ENCODE assay signal across 21 cellular contexts in the genomic region with DNA sequence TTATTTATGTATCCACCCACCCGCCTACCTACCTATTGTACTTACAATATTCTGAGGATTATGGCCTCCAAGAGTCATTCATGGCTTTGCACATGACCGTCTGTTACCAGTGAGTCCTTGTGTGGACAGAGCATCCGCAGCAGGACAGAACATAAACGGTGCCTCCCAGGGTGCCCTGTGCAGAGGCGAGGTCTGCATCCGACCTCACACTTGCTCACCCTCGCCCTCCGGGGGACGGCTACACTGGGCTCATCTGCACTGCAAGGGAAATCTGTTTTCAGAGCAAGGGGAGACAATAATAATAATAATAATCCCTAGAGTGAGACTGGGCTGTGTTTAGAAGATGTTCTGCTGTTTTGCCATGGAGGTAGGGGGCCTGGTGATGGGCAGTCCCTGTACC. TPM values are rescaled to one million over a fixed set of nuclear protein-coding genes. Genes with fewer than 3 reads are reported as not detected.
DNase-seq lines count a peak whose midpoint lies in the region; ATAC-seq, FAIRE-seq and TF ChIP-seq lines count a peak whose summit lies in the region.
"Had no signal": no experiment of that assay in that cellular context is flagged by ENCODE, and none has a peak within 500 bp of the region (broad histone marks: within the 10 kb centered on the region; RNA-seq: fewer than 3 reads in every experiment).

No MANE protein-coding gene starts in this region.

- no peaks in the 10 kb centered on the region for H3K9me3 Mint-ChIP-seq in activated T-helper 1 cell treated with anti-CD3 and anti-CD28 coated beads, Interleukin-12 subunit alpha, Interleukin-12 subunit beta, Interleukin-2, Interleukin-4 antibody, amounts not matched to agents 30 ng/mL and 10 ng/mL and 1 ng/mL, durations not matched to agents 14 hours and 24 hours and 36 hours
- H3K9me3 Mint-ChIP-seq: nephron had no signal

- TF ChIP-seq POLR2A in A549 (IDR thresholded peaks at IDR 0.05; ENCODE audit: low read length) = no peak

- H3K9me3 ChIP-seq in A549 (no peaks in the 10 kb centered on the region), fibroblast of lung (ENCODE audit: control insufficient read depth, insufficient read depth, low read depth, low read length) (no peaks in the 10 kb centered on the region)
- peaks cover 0 to 7% (median 0%) of the 10 kb centered on the region in 11 experiments; a peak in 1 of 22 replicates for H3K9me3 ChIP-seq in BLaER1 treated with 17β-estradiol and CSF1 and Interleukin-3, amounts not matched to agents 10 nM and 100 nM (replicated peaks in 1 of 11)
- H3K9me3 ChIP-seq: prostate gland, transverse colon had no signal

- peaks cover 54% of the 10 kb centered on the region for H3K36me3 Mint-ChIP-seq in activated T-helper 1 cell treated with anti-CD3 and anti-CD28 coated beads, Interleukin-12 subunit alpha, Interleukin-12 subunit beta, Interleukin-2, Interleukin-4 antibody, amounts not matched to agents 30 ng/mL and 10 ng/mL and 1 ng/mL, durations not matched to agents 14 hours and 24 hours and 36 hours (ENCODE audit: low read depth)

- H3K4me1 Mint-ChIP-seq in activated T-helper 1 cell treated with anti-CD3 and anti-CD28 coated beads, Interleukin-12 subunit alpha, Interleukin-12 subunit beta, Interleukin-2, Interleukin-4 antibody, amounts not matched to agents 30 ng/mL and 10 ng/mL and 1 ng/mL, durations not matched to agents 14 hours and 24 hours and 36 hours (ENCODE audit: low read depth) = peaks cover 55% of the 10 kb centered on the region

- peak overlapping the region; percentile 80 for H3K27ac Mint-ChIP-seq in activated T-helper 1 cell treated with anti-CD3 and anti-CD28 coated beads, Interleukin-12 subunit alpha, Interleukin-12 subunit beta, Interleukin-2, Interleukin-4 antibody, amounts not matched to agents 30 ng/mL and 10 ng/mL and 1 ng/mL, durations not matched to agents 14 hours and 24 hours and 36 hours
- H3K27ac Mint-ChIP-seq: nephron had no signal

- no peaks in the 10 kb centered on the region for H3K27me3 ChIP-seq in BLaER1 treated with 17β-estradiol and CSF1 and Interleukin-3, amounts not matched to agents 10 nM and 100 nM
- no peaks in the 10 kb centered on the region for H3K27me3 ChIP-seq in fibroblast of lung (ENCODE audit: control insufficient read depth, insufficient read depth, low read length)
- H3K27me3 ChIP-seq: dorsolateral prefrontal cortex, transverse colon had no signal

- H3K4me3 Mint-ChIP-seq in activated T-helper 1 cell treated with anti-CD3 and anti-CD28 coated beads, Interleukin-12 subunit alpha, Interleukin-12 subunit beta, Interleukin-2, Interleukin-4 antibody, amounts not matched to agents 30 ng/mL and 10 ng/mL and 1 ng/mL, durations not matched to agents 14 hours and 24 hours and 36 hours = no peak overlapping the region
- H3K4me3 Mint-ChIP-seq: brain, nephron had no signal

- peak overlapping the region; percentile 89 for H3K4me2 ChIP-seq in A549
- peak overlapping the region in 6 of 11 experiments; percentile 22 to 91 (median 38); a peak in 8 of 22 replicates for H3K4me2 ChIP-seq in BLaER1 treated with 17β-estradiol and CSF1 and Interleukin-3, amounts not matched to agents 10 nM and 100 nM
- no peak overlapping the region for H3K4me2 ChIP-seq in fibroblast of lung (ENCODE audit: extremely low read depth, insufficient read depth, low read length)

- 69% methylated on average over 9 of the region's 9 CpGs for WGBS in A549 (ENCODE audit: missing lambda C conversion rate)

- H3K36me3 ChIP-seq in BLaER1 treated with 17β-estradiol and CSF1 and Interleukin-3, amounts not matched to agents 10 nM and 100 nM = peaks cover 34 to 93% (median 76%) of the 10 kb centered on the region in 11 experiments
- peaks cover 20% of the 10 kb centered on the region for H3K36me3 ChIP-seq in fibroblast of lung (ENCODE audit: control insufficient read depth, insufficient read depth, low read length)
- H3K36me3 ChIP-seq: prostate gland, transverse colon had no signal

- no peak for TF ChIP-seq EP300 in A549 (IDR thresholded peaks at IDR 0.05)

- FAIRE-seq in A549 (lab: Jason Lieb, UNC) = no peak
- FAIRE-seq: TTC549 had no signal

- peak overlapping the region in 4 of 11 experiments; percentile 8 to 41 (median 32); a peak in 6 of 22 replicates for H3K9ac ChIP-seq in BLaER1 treated with 17β-estradiol and CSF1 and Interleukin-3, amounts not matched to agents 10 nM and 100 nM
- no peak overlapping the region for H3K9ac ChIP-seq in fibroblast of lung (ENCODE audit: insufficient read depth, low read length)

- POLR2A ChIA-PET in A549 (lab: Yijun Ruan, JAX) = interaction anchor here (3.2 kb wide), 1 partner anchor 10 kb away, joined by 33 read pairs; no protein-coding TSS in a partner anchor

- CTCF ChIA-PET in A549 (lab: Yijun Ruan, JAX) = no interaction called here

- TF ChIP-seq CTCF in A549 (IDR thresholded peaks at IDR 0.05) (no peak), fibroblast of lung (conservative IDR thresholded peaks at IDR 0.05 in 1 of 2, IDR thresholded peaks at IDR 0.05 in 1 of 2; ENCODE audit: low read depth in 1 of 2, low read length in 2 of 2) (no peak)

- TF ChIP-seq RAD21 in A549 (conservative IDR thresholded peaks at IDR 0.05 in 1 of 2, IDR thresholded peaks at IDR 0.05 in 1 of 2) = no peak

- H3K27me3 Mint-ChIP-seq in activated T-helper 1 cell treated with anti-CD3 and anti-CD28 coated beads, Interleukin-12 subunit alpha, Interleukin-12 subunit beta, Interleukin-2, Interleukin-4 antibody, amounts not matched to agents 30 ng/mL and 10 ng/mL and 1 ng/mL, durations not matched to agents 14 hours and 24 hours and 36 hours (ENCODE audit: insufficient read depth) = no peaks in the 10 kb centered on the region

- DNase-seq in A549 (ENCODE audit: low read depth in 1 of 2, low spot score in 1 of 2) (no peak), fibroblast of lung (ENCODE audit: low read depth in 2 of 2) (no peak), NCI-H1048 (lab: John Stamatoyannopoulos, UW) (no peak)
- DNase-seq in activated T-helper 1 cell treated with anti-CD3 and anti-CD28 coated beads, Interleukin-12 subunit alpha, Interleukin-12 subunit beta, Interleukin-2, Interleukin-4 antibody, amounts not matched to agents 30 ng/mL and 10 ng/mL and 1 ng/mL, durations not matched to agents 14 hours and 24 hours and 36 hours (ENCODE audit: low spot score) = no peak
- no peak for DNase-seq in activated effector memory CD4-positive, alpha-beta T cell treated with anti-CD3 and anti-CD28 coated beads, Interleukin-2, amount 50 U/mL, for 16 hours
- DNase-seq: activated CD4-positive, alpha-beta T cell treated with anti-CD3 and anti-CD28 coated beads, Interleukin-2, amount 50 U/mL, for 4 hours; activated gamma-delta T cell; DMS53; dorsolateral prefrontal cortex; MV-4-11; NCI-H2107; NCI-H69; transverse colon had no signal

- H4K20me1 ChIP-seq in BLaER1 treated with 17β-estradiol and CSF1 and Interleukin-3, amounts not matched to agents 10 nM and 100 nM = peaks cover 7 to 81% (median 51%) of the 10 kb centered on the region in 11 experiments; a peak in 16 of 22 replicates
- no peaks in the 10 kb centered on the region for H4K20me1 ChIP-seq in fibroblast of lung (ENCODE audit: control insufficient read depth, extremely low read depth, insufficient read depth, low read length)

- peaks cover 80% of the 10 kb centered on the region for H3K4me1 ChIP-seq in A549
- H3K4me1 ChIP-seq in BLaER1 treated with 17β-estradiol and CSF1 and Interleukin-3, amounts not matched to agents 10 nM and 100 nM = peaks cover 42 to 81% (median 73%) of the 10 kb centered on the region in 10 experiments
- H3K4me1 ChIP-seq in fibroblast of lung (ENCODE audit: control insufficient read depth, extremely low read depth, insufficient read depth, low read length) = peaks cover 34% of the 10 kb centered on the region
- H3K4me1 ChIP-seq: prostate gland had no signal

- ATAC-seq in A549 (no peak), HG03025 (IDR thresholded peaks at IDR 0.05; ENCODE audit: low FRiP score, unreplicated experiment) (no peak), HG02938 (IDR thresholded peaks at IDR 0.05; ENCODE audit: unreplicated experiment) (no peak)
- ATAC-seq: esophagus mucosa had no signal

- H3K27ac ChIP-seq in A549 (peak overlapping the region; percentile 92 to 99), fibroblast of lung (ENCODE audit: insufficient read depth, low read length) (peak overlapping the region; percentile 92)
- H3K27ac ChIP-seq in BLaER1 treated with 17β-estradiol and CSF1 and Interleukin-3, amounts not matched to agents 10 nM and 100 nM = peak overlapping the region in 9 of 11 experiments; percentile 72 to 97 (median 89); a peak in 18 of 22 replicates
- H3K27ac ChIP-seq: prostate gland had no signal

- intact Hi-C loops in activated T-helper 1 cell treated with anti-CD3 and anti-CD28 coated beads, Interleukin-12 subunit alpha, Interleukin-12 subunit beta, Interleukin-2, Interleukin-4 antibody, amounts not matched to agents 30 ng/mL and 10 ng/mL and 1 ng/mL, durations not matched to agents 14 hours and 24 hours and 36 hours (cut with micrococcal nuclease) = loop anchor here (5.0 to 10.0 kb wide), 4 partner anchors 370 to 1558 kb away; no protein-coding TSS in a partner anchor

- no peak overlapping the region for H2AFZ ChIP-seq in fibroblast of lung (ENCODE audit: low read length)

- peaks cover 53% of the 10 kb centered on the region for H3K79me2 ChIP-seq in fibroblast of lung (ENCODE audit: control insufficient read depth, insufficient read depth, low read length)

- H3K4me3 ChIP-seq in A549 (no peak overlapping the region), fibroblast of lung (replicated peaks in 1 of 4; ENCODE audit: control extremely low read depth in 1 of 4, insufficient read depth in 1 of 4, low read depth in 3 of 4, low read length in 4 of 4) (no peak overlapping the region)
- no peak overlapping the region for H3K4me3 ChIP-seq in BLaER1 treated with 17β-estradiol and CSF1 and Interleukin-3, amounts not matched to agents 10 nM and 100 nM
- H3K4me3 ChIP-seq: dorsolateral prefrontal cortex, prostate gland, transverse colon had no signal

TF ChIP-seq in A549, 52 proteins besides CTCF, POLR2A, EP300 and RAD21 (continues in another document):
- TF ChIP-seq KDM1A (IDR thresholded peaks at IDR 0.05; ENCODE audit: low read depth) = no peak

RNA-seq across cellular contexts. Expression of gene PFKP, which starts 29.8 kb away (rescaled TPM):
- polyA plus RNA-seq in A549 (2011; rRNA removed) (164 and 166 TPM in 2 replicates), A549 (2017; fragmentation: RNase III; extraction: RNeasy Plus Mini Kit Qiagen cat#74134 plus additional on column Dnase treatment) (273 to 329 TPM (median 279 TPM) in 3 replicates), fibroblast of lung (74.3 and 79.0 TPM in 2 replicates)
- polyA plus RNA-seq in A549 (2012; cell fraction: cytosol; rRNA removed) = 360 and 395 TPM in 2 replicates
- 741 and 798 TPM in 2 replicates for polyA plus RNA-seq in A549 (2012; cell fraction: nucleus; rRNA removed)
- 130 and 164 TPM in 2 replicates for polyA minus RNA-seq in A549 (2011; rRNA and poly(A)+ RNA removed)
- total RNA-seq in activated T-helper 1 cell treated with anti-CD3 and anti-CD28 coated beads, Interleukin-12 subunit alpha, Interleukin-12 subunit beta, Interleukin-2, Interleukin-4 antibody, amounts not matched to agents 30 ng/mL and 10 ng/mL and 1 ng/mL, durations not matched to agents 14 hours and 24 hours and 36 hours = 264 and 267 TPM in 2 replicates
- total RNA-seq in fibroblast of lung = 79.1 and 90.3 TPM in 2 replicates
- polyA plus RNA-seq in fibroblast of lung (2012) = 149 and 151 TPM in 2 replicates
- polyA minus RNA-seq in fibroblast of lung (ENCODE audit: low replicate concordance) = 103 and 104 TPM in 2 replicates
